ENCODE assay signal across 23 cellular contexts in genomic region chr7:2154121-2154520, GRCh38.
"Had no signal": no experiment of that assay in that cellular context is flagged by ENCODE, and none has a peak within 500 bp of the region (broad histone marks: within the 10 kb centered on the region; RNA-seq: fewer than 3 reads in every experiment).

No MANE protein-coding gene starts in this region.

- ATAC-seq: activated T-helper 17 cell treated with anti-CD3 and anti-CD28 coated beads, Interleukin-2, amount 50 U/mL, for 72 hours; left colon had no signal

- H3K27me3 ChIP-seq: cardiac muscle cell, thyroid gland had no signal

- DNase-seq: activated B cell treated with CpG ODN at 0.5 μM for 24 hours; activated CD4-positive, alpha-beta memory T cell treated with anti-CD3 and anti-CD28 coated beads, Interleukin-2, amount 10 ng/mL, durations not matched to agents 7 days and 5 days; activated CD4-positive, alpha-beta T cell treated with anti-CD3 and anti-CD28 coated beads for 4 hours; activated naive CD4-positive, alpha-beta T cell; activated naive CD8-positive, alpha-beta T cell treated with anti-CD3 and anti-CD28 coated beads for 36 hours; activated T-cell treated with anti-CD3 and anti-CD28 coated beads, Interleukin-2, amount 50 U/mL, for 1 hour; amniotic stem cell; dermis blood vessel endothelial cell; effector memory CD4-positive, alpha-beta T cell; foreskin fibroblast; hippocampal formation; islet precursor cell; left colon; midbrain; nephron progenitor cell; occipital lobe; stimulated activated CD4-positive, alpha-beta T cell treated with anti-CD3 and anti-CD28 coated beads, Interleukin-2, amount 100 ng/mL, for 24 hours; stimulated activated naive CD4-positive, alpha-beta T cell treated with Interleukin-2 at 50 U/mL for 16 hours; T-helper 9 cell; thyroid gland had no signal

- H3K36me3 Mint-ChIP-seq: activated naive CD8-positive, alpha-beta T cell treated with anti-CD3 and anti-CD28 coated beads for 36 hours had no signal

- H3K27ac ChIP-seq: cardiac muscle cell, thyroid gland had no signal

- H3K4me3 Mint-ChIP-seq: activated B cell treated with CpG ODN at 0.5 μM for 24 hours; activated CD4-positive, alpha-beta memory T cell treated with anti-CD3 and anti-CD28 coated beads, Interleukin-2, amount 10 ng/mL, durations not matched to agents 7 days and 5 days; activated naive CD8-positive, alpha-beta T cell treated with anti-CD3 and anti-CD28 coated beads for 36 hours; activated T-helper 17 cell treated with anti-CD3 and anti-CD28 coated beads, Interleukin-2, amount 50 U/mL, for 72 hours; nephron progenitor cell had no signal

- H3K4me1 Mint-ChIP-seq: activated CD4-positive, alpha-beta memory T cell treated with anti-CD3 and anti-CD28 coated beads, Interleukin-2, amount 10 ng/mL, durations not matched to agents 7 days and 5 days; activated naive CD8-positive, alpha-beta T cell treated with anti-CD3 and anti-CD28 coated beads for 36 hours; activated T-helper 17 cell treated with anti-CD3 and anti-CD28 coated beads, Interleukin-2, amount 50 U/mL, for 72 hours had no signal

- H3K9me3 Mint-ChIP-seq: activated B cell treated with CpG ODN at 0.5 μM for 24 hours; activated CD4-positive, alpha-beta memory T cell treated with anti-CD3 and anti-CD28 coated beads, Interleukin-2, amount 10 ng/mL, durations not matched to agents 7 days and 5 days; activated naive CD8-positive, alpha-beta T cell treated with anti-CD3 and anti-CD28 coated beads for 36 hours; activated T-helper 17 cell treated with anti-CD3 and anti-CD28 coated beads, Interleukin-2, amount 50 U/mL, for 72 hours; nephron progenitor cell had no signal

- H3K27ac Mint-ChIP-seq: activated B cell treated with CpG ODN at 0.5 μM for 24 hours; activated CD4-positive, alpha-beta memory T cell treated with anti-CD3 and anti-CD28 coated beads, Interleukin-2, amount 10 ng/mL, durations not matched to agents 7 days and 5 days; activated naive CD8-positive, alpha-beta T cell treated with anti-CD3 and anti-CD28 coated beads for 36 hours; activated T-helper 17 cell treated with anti-CD3 and anti-CD28 coated beads, Interleukin-2, amount 50 U/mL, for 72 hours had no signal

- H3K4me3 ChIP-seq: cardiac muscle cell, lung, thyroid gland had no signal

- H3K36me3 ChIP-seq: cardiac muscle cell, thyroid gland had no signal

- H3K27me3 Mint-ChIP-seq: activated B cell treated with CpG ODN at 0.5 μM for 24 hours; activated CD4-positive, alpha-beta memory T cell treated with anti-CD3 and anti-CD28 coated beads, Interleukin-2, amount 10 ng/mL, durations not matched to agents 7 days and 5 days; activated naive CD8-positive, alpha-beta T cell treated with anti-CD3 and anti-CD28 coated beads for 36 hours; activated T-helper 17 cell treated with anti-CD3 and anti-CD28 coated beads, Interleukin-2, amount 50 U/mL, for 72 hours had no signal

- H3K9me3 ChIP-seq: thyroid gland had no signal
